Comparison of ENCODE assay signal across 18 cellular contexts in the genomic region with DNA sequence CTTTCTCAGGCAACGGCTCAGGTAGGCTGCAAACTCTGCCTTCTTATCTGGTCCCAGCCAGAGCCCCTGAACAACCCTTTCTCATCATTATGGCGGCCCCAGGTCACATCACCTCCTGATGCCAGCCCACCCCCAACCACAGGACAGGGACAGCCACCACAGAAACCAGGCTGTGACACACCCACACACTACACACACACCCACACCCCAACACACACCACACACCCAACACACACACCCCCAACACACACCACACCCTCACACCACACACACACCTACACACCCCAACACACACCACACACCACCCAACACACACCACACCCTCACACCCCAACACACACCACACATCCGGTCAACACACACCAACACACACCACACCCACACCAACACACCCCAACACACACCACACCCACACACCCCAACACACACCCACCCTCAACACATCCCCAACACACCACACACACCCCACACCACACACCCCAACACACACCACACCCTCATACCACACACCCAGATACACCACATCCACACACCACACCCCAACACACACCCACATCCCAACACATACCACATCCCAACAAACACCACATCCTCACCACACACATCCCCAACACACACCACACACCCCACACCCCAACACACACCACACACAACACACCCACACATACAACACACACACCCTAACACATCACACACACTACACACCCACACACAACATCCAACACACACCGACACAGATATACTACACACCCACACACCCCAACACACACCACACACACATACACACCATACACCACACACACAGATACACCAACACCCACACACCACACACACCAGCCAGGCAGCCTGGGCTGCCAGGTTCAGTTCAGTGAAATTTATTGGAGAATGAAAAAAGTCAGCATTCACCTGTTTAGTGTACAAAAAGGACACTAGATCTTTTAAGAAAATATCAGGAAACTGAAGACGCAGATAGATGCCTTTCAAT. TPM values are rescaled to one million over a fixed set of nuclear protein-coding genes. Genes with fewer than 3 reads are reported as not detected.
DNase-seq lines count a peak whose midpoint lies in the region; ATAC-seq, FAIRE-seq and TF ChIP-seq lines count a peak whose summit lies in the region.
"Had no signal": no experiment of that assay in that cellular context is flagged by ENCODE, and none has a peak within 500 bp of the region (broad histone marks: within the 10 kb centered on the region; RNA-seq: fewer than 3 reads in every experiment).

No MANE protein-coding gene starts in this region.

- no peak overlapping the region for H3K14ac ChIP-seq in H1 (ENCODE audit: insufficient read length)

- H2BK20ac ChIP-seq in H1 (ENCODE audit: low read length) = no peak overlapping the region

- no peak overlapping the region for H3K18ac ChIP-seq in H1 (ENCODE audit: extremely low read depth, low read length)

- no peak overlapping the region for H3K4me2 ChIP-seq in H1 (ENCODE audit: insufficient read depth in 1 of 2, low read depth in 2 of 2, low read length in 2 of 2)

- H2BK5ac ChIP-seq in H1 (ENCODE audit: low read depth, low read length) = 0 out of 2 replicates have a peak overlapping the region, but pooled peaks have one; percentile 31

- H3K27me3 ChIP-seq in H1 (replicated peaks in 1 of 4; ENCODE audit: control insufficient read depth in 3 of 4, extremely low read depth in 1 of 4, insufficient read depth in 3 of 4, low read length in 3 of 4) = no peaks in the 10 kb centered on the region
- H3K27me3 ChIP-seq: upper lobe of left lung had no signal

- H3K4me1 Mint-ChIP-seq in activated T-cell treated with anti-CD3 and anti-CD28 coated beads, Interleukin-2, amount 50 U/mL, for 72 hours (ENCODE audit: low read depth) = peaks cover 17% of the 10 kb centered on the region
- peaks cover 16% of the 10 kb centered on the region for H3K4me1 Mint-ChIP-seq in activated T-cell treated with anti-CD3 and anti-CD28 coated beads, Interleukin-2, amount 50 U/mL, for 4 hours (ENCODE audit: low read depth)
- peaks cover 16 to 53% of the 10 kb centered on the region in 2 donors for H3K4me1 Mint-ChIP-seq in stimulated activated naive B cell treated with anti-CD40 and anti-IgM and Interleukin-4, amounts not matched to agents 10 μg/mL and 1 μg/mL and 100 μg/mL, for 72 hours

- POLR2A ChIA-PET in H1 (lab: Charles Lee; ENCODE audit: partially characterized antibody) = interaction anchor here (1.0 to 2.3 kb wide), 2 partner anchors 8 to 15 kb away, joined by 7 read pairs; no protein-coding TSS in a partner anchor

- H2BK15ac ChIP-seq in H1 (ENCODE audit: low read length) = no peak overlapping the region

- peaks cover 5 to 6% of the 10 kb centered on the region in 2 donors for H3K36me3 Mint-ChIP-seq in activated T-cell treated with anti-CD3 and anti-CD28 coated beads, Interleukin-2, amount 50 U/mL, for 72 hours (ENCODE audit: insufficient read depth in 2 of 2)
- H3K36me3 Mint-ChIP-seq in activated T-cell treated with anti-CD3 and anti-CD28 coated beads, Interleukin-2, amount 50 U/mL, for 4 hours (ENCODE audit: insufficient read depth) = peaks cover 6% of the 10 kb centered on the region
- H3K36me3 Mint-ChIP-seq in stimulated activated naive B cell treated with anti-CD40 and anti-IgM and Interleukin-4, amounts not matched to agents 10 μg/mL and 1 μg/mL and 100 μg/mL, for 72 hours = peaks cover 27 to 40% of the 10 kb centered on the region in 2 donors

- H3K79me2 ChIP-seq in H1 (ENCODE audit: control insufficient read depth in 1 of 2, insufficient read depth in 2 of 2, low read length in 2 of 2) = no peaks in the 10 kb centered on the region

- H4K8ac ChIP-seq in H1 (ENCODE audit: extremely low read depth, insufficient read depth, low read length) = no peak overlapping the region; the same call in 1 of the 2 replicates

- peaks cover 0 to 10% (median 1%) of the 10 kb centered on the region in 4 experiments; a peak in 2 of 8 replicates for H3K36me3 ChIP-seq in H1 (ENCODE audit: control insufficient read depth in 2 of 4, insufficient read depth in 4 of 4, low read length in 3 of 4)

- DNase-seq in activated T-cell treated with anti-CD3 and anti-CD28 coated beads, Interleukin-2, amount 50 U/mL, for 72 hours = peak in 1 of 2 donors; percentile 52
- no peak for DNase-seq in activated T-cell treated with anti-CD3 and anti-CD28 coated beads, Interleukin-2, amount 50 U/mL, for 4 hours
- DNase-seq in H1 (ENCODE audit: low read depth in 1 of 2, low spot score in 2 of 2) = no peak
- DNase-seq in stimulated activated naive B cell treated with anti-CD40 and anti-IgM and Interleukin-4, amounts not matched to agents 10 μg/mL and 1 μg/mL and 100 μg/mL, for 72 hours = no peak
- no peak for DNase-seq in GM20000 (ENCODE audit: low spot score)
- DNase-seq: ACHN, aorta, NCI-H446, OCI-M1 had no signal

- H2BK12ac ChIP-seq in H1 (ENCODE audit: low read depth, low read length) = no peak overlapping the region

- H2BK120ac ChIP-seq in H1 (replicated peaks; ENCODE audit: low read depth, low read length) = no peak overlapping the region

- CTCF ChIA-PET in H1 (lab: Charles Lee; ENCODE audit: partially characterized antibody) = interaction anchor here (0.7 to 13.5 kb wide), 5 partner anchors 20 to 405 kb away, joined by 3 to 143 read pairs (median 3); no protein-coding TSS in a partner anchor

- no peak for TF ChIP-seq POLR2A in H1 (IDR thresholded peaks at IDR 0.05; ENCODE audit: control extremely low read depth in 1 of 2, low read depth in 2 of 2, low read length in 2 of 2)

- no peaks in the 10 kb centered on the region for H3K79me1 ChIP-seq in H1 (ENCODE audit: low read depth, low read length)

- no peak for FAIRE-seq in H1 (lab: Jason Lieb, UNC)

- TF ChIP-seq EP300 in H1 (IDR thresholded peaks at IDR 0.05; ENCODE audit: borderline replicate concordance in 1 of 2, low read depth in 2 of 2, low read length in 2 of 2) = no peak

- H3K9me3 Mint-ChIP-seq in activated T-cell treated with anti-CD3 and anti-CD28 coated beads, Interleukin-2, amount 50 U/mL, for 72 hours = peaks cover 3 to 4% of the 10 kb centered on the region in 2 donors
- peaks cover 3% of the 10 kb centered on the region for H3K9me3 Mint-ChIP-seq in activated T-cell treated with anti-CD3 and anti-CD28 coated beads, Interleukin-2, amount 50 U/mL, for 4 hours
- peaks cover 3 to 5% of the 10 kb centered on the region in 2 donors for H3K9me3 Mint-ChIP-seq in stimulated activated naive B cell treated with anti-CD40 and anti-IgM and Interleukin-4, amounts not matched to agents 10 μg/mL and 1 μg/mL and 100 μg/mL, for 72 hours

- TF ChIP-seq CTCF in VCaP (conservative IDR thresholded peaks at IDR 0.05) = no peak
- no peak for TF ChIP-seq CTCF in H1 (IDR thresholded peaks at IDR 0.05; ENCODE audit: control extremely low read depth in 1 of 3, insufficient read depth in 1 of 3, low read depth in 1 of 3, low read length in 3 of 3)
- TF ChIP-seq CTCF in GM20000 (IDR thresholded peaks at IDR 0.05; ENCODE audit: extremely low read depth, missing control alignments) = no peak

- no peak overlapping the region; a peak in 1 of 7 replicates for H3K9ac ChIP-seq in H1 (replicated peaks in 1 of 4; ENCODE audit: extremely low read depth in 1 of 4, low read depth in 3 of 4, low read length in 3 of 4)

- no peaks in the 10 kb centered on the region for H3K27me3 Mint-ChIP-seq in activated T-cell treated with anti-CD3 and anti-CD28 coated beads, Interleukin-2, amount 50 U/mL, for 72 hours (ENCODE audit: low read depth)
- H3K27me3 Mint-ChIP-seq in activated T-cell treated with anti-CD3 and anti-CD28 coated beads, Interleukin-2, amount 50 U/mL, for 4 hours (ENCODE audit: low read depth) = no peaks in the 10 kb centered on the region
- no peaks in the 10 kb centered on the region for H3K27me3 Mint-ChIP-seq in stimulated activated naive B cell treated with anti-CD40 and anti-IgM and Interleukin-4, amounts not matched to agents 10 μg/mL and 1 μg/mL and 100 μg/mL, for 72 hours

- no peak overlapping the region for H2AK5ac ChIP-seq in H1 (ENCODE audit: low read depth, low read length)

- peak overlapping the region in 1 of 2 donors; percentile 12 for H3K4me3 Mint-ChIP-seq in activated T-cell treated with anti-CD3 and anti-CD28 coated beads, Interleukin-2, amount 50 U/mL, for 72 hours
- no peak overlapping the region for H3K4me3 Mint-ChIP-seq in activated T-cell treated with anti-CD3 and anti-CD28 coated beads, Interleukin-2, amount 50 U/mL, for 4 hours
- peak overlapping the region; percentile 2 to 46 for H3K4me3 Mint-ChIP-seq in stimulated activated naive B cell treated with anti-CD40 and anti-IgM and Interleukin-4, amounts not matched to agents 10 μg/mL and 1 μg/mL and 100 μg/mL, for 72 hours

- peak in 1 of 2 donors; percentile 5 for ATAC-seq in activated T-cell treated with anti-CD3 and anti-CD28 coated beads, Interleukin-2, amount 50 U/mL, for 72 hours (replicated peaks in 1 of 2)
- no peak for ATAC-seq in activated T-cell treated with anti-CD3 and anti-CD28 coated beads, Interleukin-2, amount 50 U/mL, for 4 hours
- no peak for ATAC-seq in stimulated activated naive B cell treated with anti-CD40 and anti-IgM and Interleukin-4, amounts not matched to agents 10 μg/mL and 1 μg/mL and 100 μg/mL, for 72 hours (replicated peaks)
- no peak for ATAC-seq in HG02571 (IDR thresholded peaks at IDR 0.05; ENCODE audit: unreplicated experiment)
- ATAC-seq in GM21423 (IDR thresholded peaks at IDR 0.05; ENCODE audit: unreplicated experiment) = no peak

- peaks cover 14% of the 10 kb centered on the region; the same call in 1 of the 2 replicates for H3K23me2 ChIP-seq in H1 (ENCODE audit: low read depth, low read length)

- H4K91ac ChIP-seq in H1 (replicated peaks; ENCODE audit: insufficient read length, low read length) = peak overlapping the region; percentile 17

- WGBS in H1 (ENCODE audit: extremely low coverage in 1 of 2, insufficient coverage in 1 of 2, insufficient read length in 1 of 2, insufficient replicate concordance in 2 of 2, low coverage in 1 of 2, low lambda C conversion rate in 2 of 2, missing lambda C conversion rate in 1 of 2), 2 experiments = 88% methylated on average over 4 of the region's 5 CpGs; no CpG with 5 or more reads in 1 of the 2 experiments

- H3K56ac ChIP-seq in H1 (replicated peaks; ENCODE audit: insufficient read length, low read depth, low read length) = peak overlapping the region; percentile 92

- H3K4me3 ChIP-seq in H1 (ENCODE audit: extremely low read depth in 1 of 4, insufficient read depth in 2 of 4, low read depth in 3 of 4, low read length in 4 of 4) = no peak overlapping the region
- H3K4me3 ChIP-seq: skin epidermis, upper lobe of left lung had no signal

- no peak for TF ChIP-seq RAD21 in H1 (IDR thresholded peaks at IDR 0.05 in 1 of 2, conservative IDR thresholded peaks at IDR 0.05 in 1 of 2; ENCODE audit: low read depth in 2 of 2, low read length in 2 of 2)

- peaks cover 0 to 9% of the 10 kb centered on the region in 2 experiments for H4K20me1 ChIP-seq in H1 (replicated peaks in 1 of 2; ENCODE audit: control insufficient read depth in 1 of 2, insufficient read depth in 2 of 2, low read length in 2 of 2)

- no peak overlapping the region for H4K5ac ChIP-seq in H1 (ENCODE audit: insufficient read length, low read depth, low read length)

- H3K23ac ChIP-seq in H1 (ENCODE audit: insufficient read length) = no peak overlapping the region

- peak overlapping the region; percentile 93 for H3K27ac Mint-ChIP-seq in activated T-cell treated with anti-CD3 and anti-CD28 coated beads, Interleukin-2, amount 50 U/mL, for 72 hours
- H3K27ac Mint-ChIP-seq in stimulated activated naive B cell treated with anti-CD40 and anti-IgM and Interleukin-4, amounts not matched to agents 10 μg/mL and 1 μg/mL and 100 μg/mL, for 72 hours = peak overlapping the region; percentile 89

- H3K9me3 ChIP-seq in H1 (ENCODE audit: insufficient read depth in 2 of 2, low read depth in 1 of 2, low read length in 1 of 2) = no peaks in the 10 kb centered on the region
- H3K9me3 ChIP-seq: upper lobe of left lung had no signal

- H3K27ac ChIP-seq in VCaP (peak overlapping the region; percentile 89; the same call in 1 of the 2 replicates), H1 (ENCODE audit: low read depth, low read length) (no peak overlapping the region)
- H3K27ac ChIP-seq: HL-60, upper lobe of left lung had no signal

- H3K4me1 ChIP-seq in H1 (replicated peaks in 1 of 4; ENCODE audit: control insufficient read depth in 3 of 4, insufficient read depth in 4 of 4, low read length in 3 of 4) = peaks cover 5 to 22% (median 15%) of the 10 kb centered on the region in 4 experiments

- no peak overlapping the region for H3K4ac ChIP-seq in H1 (replicated peaks; ENCODE audit: insufficient read length, low read depth, low read length)

- no peak overlapping the region for H2AFZ ChIP-seq in H1 (ENCODE audit: low read length)

RNA-seq across cellular contexts. Expression of gene ISYNA1, which starts 4.2 kb away (rescaled TPM):
- total RNA-seq in activated T-cell treated with anti-CD3 and anti-CD28 coated beads, Interleukin-2, amount 50 U/mL, for 72 hours = 10 to 100 TPM; 20.5 to 24.8 TPM
- 10 to 100 TPM; 10.2 to 16.6 (median 14.4) TPM for total RNA-seq in activated T-cell treated with anti-CD3 and anti-CD28 coated beads, Interleukin-2, amount 50 U/mL, for 4 hours
- total RNA-seq in H1 (2021; fragmentation: NEBNext Ultra II Directional; extraction: Animal tissue kit (Norgen Biotek cat#: 25700)) = 207 and 215 TPM in 2 replicates
- 264 and 330 TPM in 2 replicates for polyA plus RNA-seq in H1 (2011; rRNA removed)
- 164 TPM for polyA plus RNA-seq in H1 (2011; cell fraction: cytosol; rRNA removed)
- polyA plus RNA-seq in H1 (2011; cell fraction: nucleus; rRNA removed) = 558 TPM
- 147 to 255 TPM (median 231 TPM) in 4 replicates for polyA plus RNA-seq in H1 (2012, experiment 1 of 2)
- polyA plus RNA-seq in H1 (2012, experiment 2 of 2) = 269 TPM
- polyA plus RNA-seq in H1 (2013, experiment 1 of 2) = 172 TPM
- 158 TPM for polyA plus RNA-seq in H1 (2013, experiment 2 of 2)
- polyA minus RNA-seq in H1 (2011; rRNA and poly(A)+ RNA removed) = 67.7 and 79.7 TPM in 2 replicates
- polyA minus RNA-seq in H1 (2011; cell fraction: cytosol; rRNA and poly(A)+ RNA removed) = 153 TPM
- 97.1 TPM for polyA minus RNA-seq in H1 (2011; cell fraction: nucleus; rRNA and poly(A)+ RNA removed)

RNA-seq across cellular contexts. Expression of gene SSBP4, which starts 22.9 kb away (rescaled TPM):
- total RNA-seq in activated T-cell treated with anti-CD3 and anti-CD28 coated beads, Interleukin-2, amount 50 U/mL, for 72 hours = 10 to 100 TPM; 46.8 to 48.1 TPM
- total RNA-seq in activated T-cell treated with anti-CD3 and anti-CD28 coated beads, Interleukin-2, amount 50 U/mL, for 4 hours = 100 to 1,000 TPM; 119 to 155 (median 135) TPM
- total RNA-seq in H1 (2021; fragmentation: NEBNext Ultra II Directional; extraction: Animal tissue kit (Norgen Biotek cat#: 25700)) = 26.4 and 30.5 TPM in 2 replicates
- 33.7 and 51.3 TPM in 2 replicates for polyA plus RNA-seq in H1 (2011; rRNA removed)
- polyA plus RNA-seq in H1 (2011; cell fraction: cytosol; rRNA removed) = 28.5 TPM
- 60.9 TPM for polyA plus RNA-seq in H1 (2011; cell fraction: nucleus; rRNA removed)
- 11.5 to 29.1 TPM (median 22.0 TPM) in 4 replicates for polyA plus RNA-seq in H1 (2012, experiment 1 of 2)
- polyA plus RNA-seq in H1 (2012, experiment 2 of 2) = 26.6 TPM
- polyA plus RNA-seq in H1 (2013, experiment 1 of 2) = 40.7 TPM
- polyA plus RNA-seq in H1 (2013, experiment 2 of 2) = 42.3 TPM
- 1.9 and 3.2 TPM in 2 replicates for polyA minus RNA-seq in H1 (2011; rRNA and poly(A)+ RNA removed)
- polyA minus RNA-seq in H1 (2011; cell fraction: cytosol; rRNA and poly(A)+ RNA removed) = 25.3 TPM
- 21.7 TPM for polyA minus RNA-seq in H1 (2011; cell fraction: nucleus; rRNA and poly(A)+ RNA removed)

RNA-seq across cellular contexts. Expression of gene LRRC25, which starts 44.7 kb away (rescaled TPM):
- not detected for total RNA-seq in activated T-cell treated with anti-CD3 and anti-CD28 coated beads, Interleukin-2, amount 50 U/mL, for 72 hours
- total RNA-seq in activated T-cell treated with anti-CD3 and anti-CD28 coated beads, Interleukin-2, amount 50 U/mL, for 4 hours = not detected
- 0.20 and 0.23 TPM in 2 replicates for total RNA-seq in H1 (2021; fragmentation: NEBNext Ultra II Directional; extraction: Animal tissue kit (Norgen Biotek cat#: 25700))
- 0.31 and 0.41 TPM in 2 replicates for polyA plus RNA-seq in H1 (2011; rRNA removed)
- polyA plus RNA-seq in H1 (2011; cell fraction: cytosol; rRNA removed) = 0.35 TPM
- polyA plus RNA-seq in H1 (2011; cell fraction: nucleus; rRNA removed) = 0.30 TPM
- polyA plus RNA-seq in H1 (2012, experiment 1 of 2) = 0.09 to 0.29 TPM (median 0.19 TPM) in 3 of 4 replicates, not detected in the other
- polyA plus RNA-seq in H1 (2012, experiment 2 of 2) = 0.16 TPM
- 0.14 TPM for polyA plus RNA-seq in H1 (2013, experiment 1 of 2)
- polyA plus RNA-seq in H1 (2013, experiment 2 of 2) = 0.13 TPM
- polyA minus RNA-seq in H1 (2011; rRNA and poly(A)+ RNA removed) = 0.35 and 0.46 TPM in 2 replicates
- not detected for polyA minus RNA-seq in H1 (2011; cell fraction: cytosol; rRNA and poly(A)+ RNA removed)
- not detected for polyA minus RNA-seq in H1 (2011; cell fraction: nucleus; rRNA and poly(A)+ RNA removed)
- total RNA-seq: glomerular endothelial cell, M059J, myocyte had no signal

RNA-seq across cellular contexts. Expression of gene GDF15, which starts 56.1 kb away (rescaled TPM):
- under 1 TPM in 1 of 2 donors, not detected in 1; 0.60 TPM for total RNA-seq in activated T-cell treated with anti-CD3 and anti-CD28 coated beads, Interleukin-2, amount 50 U/mL, for 72 hours
- under 1 TPM; 0.53 to 0.71 (median 0.56) TPM for total RNA-seq in activated T-cell treated with anti-CD3 and anti-CD28 coated beads, Interleukin-2, amount 50 U/mL, for 4 hours
- total RNA-seq in H1 (2021; fragmentation: NEBNext Ultra II Directional; extraction: Animal tissue kit (Norgen Biotek cat#: 25700)) = 4.1 and 5.0 TPM in 2 replicates
- 8.5 and 18.8 TPM in 2 replicates for polyA plus RNA-seq in H1 (2011; rRNA removed)
- 8.2 TPM for polyA plus RNA-seq in H1 (2011; cell fraction: cytosol; rRNA removed)
- 17.2 TPM for polyA plus RNA-seq in H1 (2011; cell fraction: nucleus; rRNA removed)
- polyA plus RNA-seq in H1 (2012, experiment 1 of 2) = 4.9 to 6.1 TPM (median 5.6 TPM) in 4 replicates
- polyA plus RNA-seq in H1 (2012, experiment 2 of 2) = 5.5 TPM
- 11.8 TPM for polyA plus RNA-seq in H1 (2013, experiment 1 of 2)
- polyA plus RNA-seq in H1 (2013, experiment 2 of 2) = 14.4 TPM
- 1.1 and 2.9 TPM in 2 replicates for polyA minus RNA-seq in H1 (2011; rRNA and poly(A)+ RNA removed)
- polyA minus RNA-seq in H1 (2011; cell fraction: cytosol; rRNA and poly(A)+ RNA removed) = 6.8 TPM
- 9.7 TPM for polyA minus RNA-seq in H1 (2011; cell fraction: nucleus; rRNA and poly(A)+ RNA removed)
